ENCODE assay signal across 9 cellular contexts in the genomic region with DNA sequence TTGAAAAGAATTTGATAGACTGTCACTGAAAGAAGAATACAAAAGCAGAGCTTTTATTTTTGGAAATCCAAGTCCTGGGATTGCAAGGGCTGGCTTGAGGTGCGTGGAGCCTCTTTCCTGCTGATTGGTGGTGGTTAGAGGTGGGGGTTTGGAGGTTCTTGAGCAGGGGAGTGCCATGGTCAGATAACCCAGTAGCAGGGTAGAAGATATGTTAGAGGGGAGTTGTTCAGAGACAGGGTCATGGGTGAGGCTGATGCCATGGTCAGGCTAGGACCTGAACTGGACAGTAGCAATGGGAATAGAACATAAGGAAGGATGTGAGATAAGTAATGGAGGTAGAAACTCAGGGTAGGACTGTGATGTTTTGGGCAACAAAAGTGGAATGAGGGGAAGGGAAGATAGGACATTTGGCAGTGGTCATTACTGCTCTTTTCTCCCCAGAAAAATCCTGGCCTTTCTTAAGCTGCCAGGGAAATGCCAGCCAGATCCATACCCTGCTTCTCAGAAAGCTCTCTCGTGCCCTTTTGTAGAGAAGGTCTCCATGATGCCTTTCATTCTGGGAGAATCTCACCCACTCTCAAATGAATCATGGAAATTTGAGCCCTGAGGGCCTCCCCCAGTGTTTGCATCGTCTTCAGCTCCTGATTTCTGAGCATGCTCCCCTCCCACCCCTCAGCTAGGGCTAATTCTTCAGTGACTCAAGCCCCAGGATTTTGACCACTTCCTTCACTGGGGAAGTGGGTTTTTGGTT. TPM values are rescaled to one million over a fixed set of nuclear protein-coding genes. Genes with fewer than 3 reads are reported as not detected.
A peak's percentile ranks its signal among the peaks of the same experiment; 100 is the strongest.
DNase-seq lines count a peak whose midpoint lies in the region; ATAC-seq, FAIRE-seq and TF ChIP-seq lines count a peak whose summit lies in the region.
"Had no signal": no experiment of that assay in that cellular context is flagged by ENCODE, and none has a peak within 500 bp of the region (broad histone marks: within the 10 kb centered on the region; RNA-seq: fewer than 3 reads in every experiment).

No MANE protein-coding gene starts in this region.

- H3K27me3 ChIP-seq in parathyroid adenoma (ENCODE audit: control insufficient read depth, insufficient read depth, low read length), result no peaks in the 10 kb centered on the region

- peak overlapping the region; percentile 43 for H3K27ac Mint-ChIP-seq in dendritic cell treated with granulocyte-macrophage colony-stimulating factor and Interleukin-4, amounts not matched to agents 40 ng/mL and 50 ng/mL, for 4 days

- peaks cover 88% of the 10 kb centered on the region for H3K4me1 Mint-ChIP-seq in dendritic cell treated with granulocyte-macrophage colony-stimulating factor and Interleukin-4, amounts not matched to agents 40 ng/mL and 50 ng/mL, for 4 days (ENCODE audit: low read depth)

- H3K79me2 ChIP-seq in parathyroid adenoma, result no peaks in the 10 kb centered on the region

- H3K4me2 ChIP-seq in parathyroid adenoma (ENCODE audit: low read length), result no peak overlapping the region

- H3K4me1 ChIP-seq in parathyroid adenoma, result peaks cover 8% of the 10 kb centered on the region

- no peak for FAIRE-seq in GM12891 (lab: Jason Lieb, UNC)

- intact Hi-C loops in dendritic cell treated with granulocyte-macrophage colony-stimulating factor and Interleukin-4, amounts not matched to agents 40 ng/mL and 50 ng/mL, for 4 days (cut with micrococcal nuclease), result loop anchor here (5.0 kb wide), 1 partner anchor 184 kb away; no protein-coding TSS in a partner anchor

- no peak overlapping the region for H3K9ac ChIP-seq in parathyroid adenoma

- TF ChIP-seq CTCF in RWPE1 (conservative IDR thresholded peaks at IDR 0.05; ENCODE audit: low read depth) (no peak), parathyroid adenoma (IDR thresholded peaks at IDR 0.05) (no peak)

- H2AFZ ChIP-seq in parathyroid adenoma, result peak overlapping the region; percentile 47

- H3K4me3 ChIP-seq in parathyroid adenoma (ENCODE audit: low read depth, low read length), result no peak overlapping the region

- H3K27ac ChIP-seq in RWPE1, result peak overlapping the region; percentile 75
- H3K27ac ChIP-seq in parathyroid adenoma, result no peak overlapping the region

- CTCF ChIA-PET in RWPE1 (lab: Yijun Ruan, JAX), result interaction anchor here (1.0 kb wide), 1 partner anchor 71 kb away, joined by 3 read pairs; no protein-coding TSS in a partner anchor

- DNase-seq in ELR (ENCODE audit: low read depth) (peak; percentile 100), RWPE1 (ENCODE audit: low spot score) (peak; percentile 91), D341Med (ENCODE audit: low spot score) (no peak), GM12891 (ENCODE audit: insufficient read length, low spot score) (no peak)
- DNase-seq: left colon had no signal

- no peaks in the 10 kb centered on the region for H3K36me3 ChIP-seq in parathyroid adenoma (ENCODE audit: control insufficient read depth, insufficient read depth, low read length)

- no peaks in the 10 kb centered on the region for H3K9me3 Mint-ChIP-seq in dendritic cell treated with granulocyte-macrophage colony-stimulating factor and Interleukin-4, amounts not matched to agents 40 ng/mL and 50 ng/mL, for 4 days

- H3K4me3 Mint-ChIP-seq in dendritic cell treated with granulocyte-macrophage colony-stimulating factor and Interleukin-4, amounts not matched to agents 40 ng/mL and 50 ng/mL, for 4 days, result no peak overlapping the region

- no peaks in the 10 kb centered on the region for H3K9me3 ChIP-seq in parathyroid adenoma (ENCODE audit: control insufficient read depth, low read length)

- peaks cover 31% of the 10 kb centered on the region for H3K36me3 Mint-ChIP-seq in dendritic cell treated with granulocyte-macrophage colony-stimulating factor and Interleukin-4, amounts not matched to agents 40 ng/mL and 50 ng/mL, for 4 days (ENCODE audit: low read depth)

- H3K27me3 Mint-ChIP-seq in dendritic cell treated with granulocyte-macrophage colony-stimulating factor and Interleukin-4, amounts not matched to agents 40 ng/mL and 50 ng/mL, for 4 days, result peaks cover 3% of the 10 kb centered on the region

- TF ChIP-seq POLR2A in GM12891 (IDR thresholded peaks at IDR 0.05; ENCODE audit: low read depth, low read length), result no peak

- POLR2A ChIA-PET in RWPE1 (lab: Yijun Ruan, JAX; ENCODE audit: low non-redundant PET), result no interaction called here

- ATAC-seq in GM21528 (IDR thresholded peaks at IDR 0.05; ENCODE audit: low FRiP score, unreplicated experiment) (no peak), GM18502 (IDR thresholded peaks at IDR 0.05; ENCODE audit: poor library complexity, unreplicated experiment) (no peak)
- ATAC-seq: left colon had no signal

TF ChIP-seq in GM12891, 5 proteins besides CTCF, POLR2A, EP300 and RAD21:
- TF ChIP-seq POLR2AphosphoS5 (IDR thresholded peaks at IDR 0.05; ENCODE audit: low read depth, low read length), result no peak
- no peak for TF ChIP-seq PAX5 (IDR thresholded peaks at IDR 0.05; ENCODE audit: insufficient read depth, low read length, severe bottlenecking)
- TF ChIP-seq POU2F2 (IDR thresholded peaks at IDR 0.05; ENCODE audit: low read depth, low read length), result no peak
- TF ChIP-seq SPI1 (IDR thresholded peaks at IDR 0.05; ENCODE audit: low read depth, low read length), result no peak

RNA-seq across cellular contexts. Expression of a gene that starts 9.5 kb away (rescaled TPM):
- 0.44 TPM for polyA plus RNA-seq in GM12891 (2012; ENCODE audit: low read depth, missing spikeins)

Comparison
In these comparisons a context has a peak if more than half of its experiments do, and no peak if none do; other contexts are left out.
1. DNase-seq: peak in ELR (single experiment) and RWPE1 (single experiment); none in D341Med (single experiment) and GM12891 (single experiment).